13 cellular contexts compared by ENCODE assay signal in the genomic region with DNA sequence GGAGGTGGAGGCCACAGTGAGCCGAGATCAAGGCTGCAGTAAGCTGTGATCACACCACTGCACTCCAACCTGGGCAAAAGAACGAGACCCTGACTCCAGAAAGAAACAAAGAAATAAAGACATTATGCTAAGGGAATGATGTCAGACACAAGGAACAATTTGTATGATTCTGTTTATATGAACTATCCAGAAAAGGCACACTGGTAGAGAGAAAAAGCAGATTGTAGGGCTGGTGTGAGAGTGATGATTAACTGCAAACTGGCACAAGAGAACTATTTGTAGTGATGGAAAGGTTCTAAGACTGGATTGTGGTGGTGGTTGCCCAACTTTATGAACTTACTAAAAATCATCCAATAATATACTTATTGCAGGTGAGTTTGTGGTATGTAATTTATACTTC.
DNase-seq lines count a peak whose midpoint lies in the region; ATAC-seq and TF ChIP-seq lines count a peak whose summit lies in the region.
"Had no signal": no experiment of that assay in that cellular context is flagged by ENCODE, and none has a peak within 500 bp of the region (broad histone marks: within the 10 kb centered on the region; RNA-seq: fewer than 3 reads in every experiment).

No MANE protein-coding gene starts in this region.

- DNase-seq in esophagus muscularis mucosa (ENCODE audit: extremely low spot score) (no peak), thoracic aorta (ENCODE audit: low spot score) (no peak), glomerular visceral epithelial cell (ENCODE audit: extremely low spot score) (no peak), mesendoderm (no peak), CD1c-positive myeloid dendritic cell (ENCODE audit: extremely low spot score) (no peak)
- DNase-seq: Caco-2; CD8-positive, alpha-beta memory T cell; DND-41; GDM1; GM23248 had no signal

- POLR2A ChIA-PET in HEK293 (lab: Yijun Ruan, JAX) = no interaction called here

- no peaks in the 10 kb centered on the region for H3K36me3 ChIP-seq in HEK293 (ENCODE audit: control insufficient read depth in 2 of 2, insufficient read depth in 1 of 2, low read length in 2 of 2)
- no peaks in the 10 kb centered on the region for H3K36me3 ChIP-seq in esophagus muscularis mucosa
- no peaks in the 10 kb centered on the region for H3K36me3 ChIP-seq in rectal smooth muscle tissue (ENCODE audit: control insufficient read depth, insufficient read depth, low read length)
- H3K36me3 ChIP-seq in thoracic aorta = no peaks in the 10 kb centered on the region
- H3K36me3 ChIP-seq in mesendoderm (ENCODE audit: control insufficient read depth, insufficient read depth, low read length) = no peaks in the 10 kb centered on the region

- no peak overlapping the region for H3K4me2 ChIP-seq in mesendoderm (ENCODE audit: low read length)

- no peak for TF ChIP-seq EP300 in esophagus muscularis mucosa (IDR thresholded peaks at IDR 0.05)

- no peak overlapping the region for H2BK15ac ChIP-seq in mesendoderm (replicated peaks; ENCODE audit: low read depth)

- H3K79me2 ChIP-seq in mesendoderm (ENCODE audit: control insufficient read depth, insufficient read depth, low read length) = no peaks in the 10 kb centered on the region

- H3K4me1 ChIP-seq in HEK293 (ENCODE audit: control insufficient read depth, insufficient read depth, low read length) (peaks cover 3% of the 10 kb centered on the region), esophagus muscularis mucosa (peaks cover 25 to 52% (median 44%) of the 10 kb centered on the region in 4 donors), rectal smooth muscle tissue (ENCODE audit: control insufficient read depth, insufficient read depth, low read length) (peaks cover 16% of the 10 kb centered on the region), thoracic aorta (ENCODE audit: control insufficient read depth in 1 of 2, low read depth in 2 of 2) (peaks cover 20 to 42% of the 10 kb centered on the region in 2 donors), mesendoderm (ENCODE audit: control insufficient read depth, low read depth, low read length) (no peaks in the 10 kb centered on the region)
- H3K4me1 ChIP-seq: Caco-2 had no signal

- no peak overlapping the region for H2AK5ac ChIP-seq in mesendoderm (ENCODE audit: low read length)

- H3K56ac ChIP-seq in mesendoderm (ENCODE audit: low read length) = no peak overlapping the region

- ATAC-seq in thoracic aorta (ENCODE audit: insufficient number of reproducible peaks, low FRiP score, low read depth) = no peak
- ATAC-seq: HCT116 had no signal

- TF ChIP-seq POLR2A in esophagus muscularis mucosa (IDR thresholded peaks at IDR 0.05; ENCODE audit: low read depth) = no peak

- intact Hi-C loops in esophagus muscularis mucosa (cut with DNase I) = no loop called here

- 50% methylated on average over 2 of the region's 2 CpGs for WGBS in esophagus muscularis mucosa
- WGBS in mesendoderm (ENCODE audit: extremely low coverage, insufficient coverage, low lambda C conversion rate) = no CpG with 5 or more reads among the region's 2 CpGs

- H3K4me3 ChIP-seq in HEK293 (ENCODE audit: low read depth, low read length) (no peak overlapping the region), esophagus muscularis mucosa (no peak overlapping the region), rectal smooth muscle tissue (ENCODE audit: low read length) (no peak overlapping the region), thoracic aorta (no peak overlapping the region), mesendoderm (ENCODE audit: low read length) (no peak overlapping the region)
- H3K4me3 ChIP-seq: GM23248 had no signal

- no peak overlapping the region for H2BK5ac ChIP-seq in mesendoderm (ENCODE audit: low read length)

- no peak overlapping the region for H3K18ac ChIP-seq in mesendoderm (ENCODE audit: low read length)

- H3K27ac ChIP-seq in HEK293 (ENCODE audit: extremely low read depth, low read depth, low read length) (no peak overlapping the region), esophagus muscularis mucosa (replicated peaks in 1 of 4) (peak overlapping the region; percentile 74 to 83 (median 80)), rectal smooth muscle tissue (ENCODE audit: low read depth, low read length) (peak overlapping the region; percentile 43), thoracic aorta (peak overlapping the region; percentile 15 to 26), mesendoderm (ENCODE audit: low read depth, low read length) (no peak overlapping the region)
- H3K27ac ChIP-seq: GM23248 had no signal

- no peak overlapping the region for H4K8ac ChIP-seq in mesendoderm (ENCODE audit: low read depth, low read length)

- CTCF ChIA-PET in HEK293 (lab: Yijun Ruan, JAX) = no interaction called here

- no peak overlapping the region for H3K9ac ChIP-seq in rectal smooth muscle tissue (ENCODE audit: low read length)
- H3K9ac ChIP-seq in mesendoderm (ENCODE audit: low read length) = no peak overlapping the region
- H3K9ac ChIP-seq: GM23248 had no signal

- no peak overlapping the region for H3K4ac ChIP-seq in mesendoderm (ENCODE audit: low read depth, low read length)

- no peak for TF ChIP-seq CTCF in HEK293 (tag by site-specific recombination; IDR thresholded peaks at IDR 0.05)
- TF ChIP-seq CTCF in esophagus muscularis mucosa (IDR thresholded peaks at IDR 0.05) = no peak
- no peak for TF ChIP-seq CTCF in thoracic aorta (IDR thresholded peaks at IDR 0.05)

- H3K27me3 ChIP-seq in esophagus muscularis mucosa (no peaks in the 10 kb centered on the region), rectal smooth muscle tissue (ENCODE audit: control insufficient read depth, insufficient read depth, low read length) (no peaks in the 10 kb centered on the region), thoracic aorta (replicated peaks; ENCODE audit: insufficient read depth) (no peaks in the 10 kb centered on the region), mesendoderm (ENCODE audit: insufficient read depth, low read length, poor library complexity) (no peaks in the 10 kb centered on the region)

- H2BK120ac ChIP-seq in mesendoderm (ENCODE audit: low read depth, low read length) = no peak overlapping the region

- H4K5ac ChIP-seq in mesendoderm (ENCODE audit: low read length) = no peak overlapping the region

- H3K79me1 ChIP-seq in mesendoderm (ENCODE audit: low read length) = no peaks in the 10 kb centered on the region

- no peaks in the 10 kb centered on the region for H3K9me3 ChIP-seq in HEK293 (ENCODE audit: control insufficient read depth, insufficient read depth, low read depth, low read length)
- no peaks in the 10 kb centered on the region for H3K9me3 ChIP-seq in esophagus muscularis mucosa
- peaks cover 3% of the 10 kb centered on the region for H3K9me3 ChIP-seq in thoracic aorta
- H3K9me3 ChIP-seq: Caco-2 had no signal

- H3K23ac ChIP-seq in mesendoderm (ENCODE audit: low read length) = no peak overlapping the region

TF ChIP-seq in HEK293, 187 proteins besides CTCF, POLR2A, EP300 and RAD21:
- TF ChIP-seq BCL6B (tag by site-specific recombination; IDR thresholded peaks at IDR 0.05) (no peak), FEZF1 (tag by site-specific recombination; IDR thresholded peaks at IDR 0.05) (0 out of 2 replicates have a peak, but pooled peaks have one; percentile 7)

Comparison
In these comparisons a context has a peak if more than half of its experiments do, and no peak if none do; other contexts are left out.
1. H3K27ac ChIP-seq: peak in esophagus muscularis mucosa (4 of 4), rectal smooth muscle tissue (single experiment) and thoracic aorta (2 of 2); none in HEK293 (single experiment) and mesendoderm (single experiment).